Comparison of ENCODE assay signal across 29 cellular contexts in the genomic region with DNA sequence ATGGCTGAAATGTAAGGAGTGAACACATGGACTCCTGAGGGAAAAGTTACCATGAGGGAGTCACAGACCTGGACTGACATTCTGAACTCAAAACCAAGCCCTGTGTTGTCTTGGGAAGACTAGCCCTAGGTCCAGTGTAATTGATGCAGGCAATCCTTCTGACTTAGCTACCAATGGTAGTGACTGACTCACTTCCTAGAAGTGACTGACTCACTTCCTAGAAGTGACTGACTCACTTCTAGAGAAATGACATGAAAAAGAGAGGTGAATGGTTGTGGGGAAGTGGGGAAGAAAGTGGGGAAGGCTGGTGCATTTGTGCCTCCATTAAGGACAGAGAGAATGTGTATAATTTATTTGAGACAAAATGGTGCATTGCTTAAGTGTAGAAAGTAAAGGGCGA. TPM values are rescaled to one million over a fixed set of nuclear protein-coding genes. Genes with fewer than 3 reads are reported as not detected.
DNase-seq lines count a peak whose midpoint lies in the region; ATAC-seq, FAIRE-seq and TF ChIP-seq lines count a peak whose summit lies in the region.
"Had no signal": no experiment of that assay in that cellular context is flagged by ENCODE, and none has a peak within 500 bp of the region (broad histone marks: within the 10 kb centered on the region; RNA-seq: fewer than 3 reads in every experiment).

No MANE protein-coding gene starts in this region.

- peak overlapping the region; percentile 29 for H3K4ac ChIP-seq in IMR-90 (ENCODE audit: low read depth, low read length)

- H3K18ac ChIP-seq in IMR-90 (ENCODE audit: low read depth, low read length), result peak overlapping the region; percentile 50; the same call in 1 of the 2 replicates

- H2BK20ac ChIP-seq in IMR-90 (ENCODE audit: low read depth, low read length), result peak overlapping the region; percentile 84; the same call in 1 of the 2 replicates

- no TSS peak for BruUV-seq in IMR-90 (replicated peaks; lab: Mats Ljungman, UMichigan)

- 100% methylated on average over 1 of the region's 1 CpG; no CpG with 5 or more reads in 1 of the 2 experiments for WGBS in IMR-90 (ENCODE audit: extremely low coverage in 2 of 2, insufficient read length in 1 of 2), 2 experiments

- H3K4me3 ChIP-seq in IMR-90 (ENCODE audit: insufficient read depth, low read depth, low read length) (no peak overlapping the region), astrocyte of the spinal cord (ENCODE audit: low read depth, low read length) (no peak overlapping the region), keratinocyte (ENCODE audit: control insufficient read depth in 2 of 3, extremely low read depth in 1 of 3, insufficient read depth in 2 of 3, low read depth in 1 of 3, low read length in 3 of 3) (no peak overlapping the region), gastrocnemius medialis (no peak overlapping the region)
- H3K4me3 ChIP-seq: A549, upper lobe of right lung had no signal

- CTCF ChIA-PET in IMR-90 (lab: Yijun Ruan, JAX), result interaction anchor here (0.6 kb wide), 1 partner anchor 126 kb away, joined by 6 read pairs; no protein-coding TSS in a partner anchor

- peak overlapping the region; percentile 30; the same call in 1 of the 2 replicates for H4K5ac ChIP-seq in IMR-90 (ENCODE audit: low read depth, low read length)

- peaks cover 5% of the 10 kb centered on the region for H3K4me1 Mint-ChIP-seq in activated T-cell treated with anti-CD3 and anti-CD28 coated beads, Interleukin-2, amount 50 U/mL, for 24 hours (ENCODE audit: low read depth)
- H3K4me1 Mint-ChIP-seq: memory B cell; naive thymus-derived CD8-positive, alpha-beta T cell had no signal

- no peak for TF ChIP-seq RAD21 in IMR-90 (IDR thresholded peaks at IDR 0.05; ENCODE audit: low read length)

- in situ Hi-C loops in IMR-90 (cut with MboI; ENCODE audit: low sequenced_read_pairs), result no loop called here
- in situ Hi-C loops in astrocyte of the spinal cord (cut with HindIII; ENCODE audit: low sequenced_read_pairs), result no loop called here
- in situ Hi-C loops in gastrocnemius medialis (cut with MboI; ENCODE audit: low sequenced_read_pairs in 4 of 4), result no loop called here

- H3K9me3 ChIP-seq in IMR-90 (ENCODE audit: control insufficient read depth, insufficient read depth, low read length) (peaks cover 3% of the 10 kb centered on the region; the same call in 1 of the 2 replicates), keratinocyte (ENCODE audit: control insufficient read depth, low read depth, low read length) (no peaks in the 10 kb centered on the region), gastrocnemius medialis (no peaks in the 10 kb centered on the region)
- H3K9me3 ChIP-seq: A549, BE2C, upper lobe of right lung had no signal

- no peaks in the 10 kb centered on the region for H3K79me2 ChIP-seq in keratinocyte (ENCODE audit: control insufficient read depth, insufficient read depth, low read length)

- FAIRE-seq in keratinocyte (lab: Jason Lieb, UNC), result peak; percentile 5
- FAIRE-seq: A549 had no signal

- H3K9ac ChIP-seq in IMR-90 (ENCODE audit: low read depth, low read length), result no peak overlapping the region
- H3K9ac ChIP-seq in keratinocyte (ENCODE audit: control insufficient read depth, extremely low read depth, insufficient read depth, low read length), result no peak overlapping the region

- peaks cover 15% of the 10 kb centered on the region for H3K27me3 Mint-ChIP-seq in activated T-cell treated with anti-CD3 and anti-CD28 coated beads, Interleukin-2, amount 50 U/mL, for 24 hours

- peak overlapping the region; percentile 44; the same call in 1 of the 2 replicates for H2BK120ac ChIP-seq in IMR-90 (ENCODE audit: low read depth, low read length)

- H2AK5ac ChIP-seq in IMR-90 (ENCODE audit: low read depth, low read length), result no peak overlapping the region

- no peaks in the 10 kb centered on the region for H4K20me1 ChIP-seq in IMR-90 (ENCODE audit: insufficient read depth, low read length)
- no peaks in the 10 kb centered on the region for H4K20me1 ChIP-seq in keratinocyte (ENCODE audit: control insufficient read depth, extremely low read depth, insufficient read depth, low read length)

- H3K23ac ChIP-seq in IMR-90 (ENCODE audit: low read depth, low read length), result no peak overlapping the region

- no peak overlapping the region for H2AK9ac ChIP-seq in IMR-90 (replicated peaks; ENCODE audit: low read depth, low read length, poor library complexity)

- H3K4me2 ChIP-seq in IMR-90 (ENCODE audit: low read depth, low read length) (no peak overlapping the region), keratinocyte (ENCODE audit: control insufficient read depth, extremely low read depth, insufficient read depth, low read depth, low read length) (no peak overlapping the region)
- H3K4me2 ChIP-seq: A549 had no signal

- H3K36me3 ChIP-seq in IMR-90 (ENCODE audit: control insufficient read depth, insufficient read depth, low read length) (no peaks in the 10 kb centered on the region; the same call in 1 of the 2 replicates), keratinocyte (ENCODE audit: control insufficient read depth in 2 of 2, extremely low read depth in 1 of 2, insufficient read depth in 2 of 2, low read length in 2 of 2) (no peaks in the 10 kb centered on the region), gastrocnemius medialis (no peaks in the 10 kb centered on the region)
- H3K36me3 ChIP-seq: BE2C, upper lobe of right lung had no signal

- no peak for DNase-seq in activated T-cell treated with anti-CD3 and anti-CD28 coated beads, Interleukin-2, amount 50 U/mL, for 24 hours
- no peak for DNase-seq in activated T-cell treated with anti-CD3 and anti-CD28 coated beads, Interleukin-2, amount 50 U/mL, for 1 hour
- peak; percentile 56 for DNase-seq in IMR-90
- peak; percentile 12 for DNase-seq in astrocyte of the spinal cord (ENCODE audit: low read depth, low spot score)
- no peak for DNase-seq in keratinocyte (ENCODE audit: low read depth, low spot score)
- no peak for DNase-seq in ureter (ENCODE audit: low spot score)
- no peak for DNase-seq in gastrocnemius medialis
- DNase-seq: activated CD4-positive, alpha-beta T cell treated with anti-CD3 and anti-CD28 coated beads for 1 hour; activated naive CD4-positive, alpha-beta T cell; anterior cingulate cortex; BE2C; COR-L47; DMS79; KBM-7; kidney glomerular epithelial cell; naive thymus-derived CD8-positive, alpha-beta T cell; NCI-H1048; NCI-H2029; NCI-H2227 treated with DMSO at 0.1 percent for 48 hours; NCI-H774; right cardiac atrium; SHP77; upper lobe of right lung had no signal

- POLR2A ChIA-PET in IMR-90 (lab: Charles Lee; ENCODE audit: unreplicated experiment), result no interaction called here

- H2AFZ ChIP-seq in IMR-90 (replicated peaks; ENCODE audit: low read length, poor library complexity), result no peak overlapping the region
- no peak overlapping the region for H2AFZ ChIP-seq in keratinocyte (ENCODE audit: control insufficient read depth, low read length)

- H3K36me3 Mint-ChIP-seq in activated T-cell treated with anti-CD3 and anti-CD28 coated beads, Interleukin-2, amount 50 U/mL, for 24 hours (ENCODE audit: low read depth), result no peaks in the 10 kb centered on the region

- ATAC-seq in IMR-90 (ENCODE audit: low read depth), result 0 out of 2 replicates have a peak, but pooled peaks have one; percentile 35
- no peak for ATAC-seq in gastrocnemius medialis
- ATAC-seq in GM18861 (IDR thresholded peaks at IDR 0.05; ENCODE audit: unreplicated experiment), result no peak
- ATAC-seq: A549; HCT116; naive thymus-derived CD8-positive, alpha-beta T cell; right cardiac atrium; upper lobe of right lung had no signal

- TF ChIP-seq POLR2A in IMR-90 (IDR thresholded peaks at IDR 0.05; ENCODE audit: low read depth, low read length) (no peak), gastrocnemius medialis (IDR thresholded peaks at IDR 0.05) (no peak)

- no peak overlapping the region for H3K56ac ChIP-seq in IMR-90 (ENCODE audit: extremely low read depth, insufficient read depth, low read length)

- TF ChIP-seq CTCF in IMR-90 (conservative IDR thresholded peaks at IDR 0.05; ENCODE audit: low read depth, low read length), result no peak
- TF ChIP-seq CTCF in astrocyte of the spinal cord (IDR thresholded peaks at IDR 0.05; ENCODE audit: low read depth, low read length), result no peak
- no peak for TF ChIP-seq CTCF in keratinocyte (optimal IDR thresholded peaks at IDR 0.05 in 1 of 3, IDR thresholded peaks at IDR 0.05 in 1 of 3, conservative IDR thresholded peaks at IDR 0.05 in 1 of 3; ENCODE audit: extremely low read depth in 1 of 3, insufficient read depth in 2 of 3, low read length in 3 of 3)
- TF ChIP-seq CTCF in gastrocnemius medialis (IDR thresholded peaks at IDR 0.05 in 4 of 5, conservative IDR thresholded peaks at IDR 0.05 in 1 of 5), result no peak

- no peak overlapping the region for H3K4me3 Mint-ChIP-seq in activated T-cell treated with anti-CD3 and anti-CD28 coated beads, Interleukin-2, amount 50 U/mL, for 24 hours
- H3K4me3 Mint-ChIP-seq: memory B cell; naive thymus-derived CD8-positive, alpha-beta T cell had no signal

- H3K9me1 ChIP-seq in IMR-90 (ENCODE audit: insufficient read depth, low read length), result 0 out of 2 replicates have a peak, but pooled peaks cover 3% of the 10 kb centered on the region
- H3K9me1 ChIP-seq in keratinocyte (ENCODE audit: control insufficient read depth, extremely low read depth, insufficient read depth, low read length), result no peaks in the 10 kb centered on the region

- peak overlapping the region in 1 of 2 experiments; percentile 63; a peak in 1 of 4 replicates for H4K8ac ChIP-seq in IMR-90 (ENCODE audit: low read depth in 2 of 2, low read length in 2 of 2)

- no peak overlapping the region for H3K14ac ChIP-seq in IMR-90 (replicated peaks; ENCODE audit: low read depth, low read length)

- 0 out of 3 replicates have a peak overlapping the region, but pooled peaks have one; percentile 2 for H2BK15ac ChIP-seq in IMR-90 (ENCODE audit: low read depth, low read length)

- H3K79me1 ChIP-seq in IMR-90 (ENCODE audit: low read depth in 1 of 2, low read length in 2 of 2), result no peaks in the 10 kb centered on the region

- no peak overlapping the region for H4K91ac ChIP-seq in IMR-90 (ENCODE audit: insufficient read depth, low read depth, low read length)

- H3K9me3 Mint-ChIP-seq in activated T-cell treated with anti-CD3 and anti-CD28 coated beads, Interleukin-2, amount 50 U/mL, for 24 hours, result peaks cover 10% of the 10 kb centered on the region

- intact Hi-C loops in IMR-90 (cut with micrococcal nuclease) (no loop called here), gastrocnemius medialis (cut with DNase I; ENCODE audit: low total_unique reads) (no loop called here)

- peak overlapping the region; percentile 23 for H3K27ac Mint-ChIP-seq in activated T-cell treated with anti-CD3 and anti-CD28 coated beads, Interleukin-2, amount 50 U/mL, for 24 hours
- H3K27ac Mint-ChIP-seq: memory B cell; naive thymus-derived CD8-positive, alpha-beta T cell had no signal

- no peak overlapping the region for H2BK5ac ChIP-seq in IMR-90 (ENCODE audit: low read depth, low read length, poor library complexity, severe bottlenecking)

- H3K27me3 ChIP-seq in IMR-90 (ENCODE audit: control insufficient read depth, insufficient read depth, low read length) (no peaks in the 10 kb centered on the region), keratinocyte (ENCODE audit: control insufficient read depth, extremely low read depth, insufficient read depth, low read length) (no peaks in the 10 kb centered on the region), gastrocnemius medialis (no peaks in the 10 kb centered on the region)
- H3K27me3 ChIP-seq: BE2C, upper lobe of right lung had no signal

- dilution Hi-C loops in IMR-90 (cut with HindIII; ENCODE audit: low sequenced_read_pairs, unreplicated experiment) (no loop called here), keratinocyte (cut with MboI; ENCODE audit: extremely low pct_ligation_motif_present, low sequenced_read_pairs) (no loop called here)

- H3K27ac ChIP-seq in IMR-90 (ENCODE audit: insufficient read depth, low read length), result no peak overlapping the region
- no peak overlapping the region for H3K27ac ChIP-seq in keratinocyte (ENCODE audit: control insufficient read depth, insufficient read depth, low read length)
- H3K27ac ChIP-seq in gastrocnemius medialis, result no peak overlapping the region
- H3K27ac ChIP-seq: A549, upper lobe of right lung had no signal

- peaks cover 7% of the 10 kb centered on the region for H3K4me1 ChIP-seq in IMR-90 (ENCODE audit: control insufficient read depth, insufficient read depth, low read length)
- no peaks in the 10 kb centered on the region for H3K4me1 ChIP-seq in keratinocyte (ENCODE audit: control insufficient read depth, extremely low read depth, insufficient read depth, low read length)
- no peaks in the 10 kb centered on the region for H3K4me1 ChIP-seq in gastrocnemius medialis
- H3K4me1 ChIP-seq: A549, BE2C, upper lobe of right lung had no signal

RNA-seq across cellular contexts. Expression of gene EDNRB, which starts 49.9 kb away (rescaled TPM):
- total RNA-seq in IMR-90 (2012; rRNA removed) (under 0.01 and 0.28 TPM in 2 replicates), ureter (72.7 TPM), gastrocnemius medialis (10 to 100 TPM; 13.6 to 35.1 (median 20.1) TPM)
- polyA plus RNA-seq in IMR-90 (2012; rRNA removed) (0.07 and 0.09 TPM in 2 replicates), keratinocyte (0.01 to 0.03 TPM in 2 of 3 replicates, not detected in the other)
- polyA plus RNA-seq in IMR-90 (2012; cell fraction: cytosol; rRNA removed), result 0.15 TPM in 1 of 2 replicates, not detected in the other
- 0.07 and 0.19 TPM in 2 replicates for polyA plus RNA-seq in IMR-90 (2012; cell fraction: nucleus; rRNA removed; ENCODE audit: low replicate concordance)
- polyA plus RNA-seq in keratinocyte (2011; ENCODE audit: low read depth), result not detected
- polyA plus RNA-seq in keratinocyte (2011; cell fraction: cytosol; rRNA removed), result 0.05 and 0.06 TPM in 2 replicates
- polyA plus RNA-seq in keratinocyte (2011; cell fraction: nucleus; rRNA removed), result 0.03 and 0.05 TPM in 2 replicates
- polyA plus RNA-seq in keratinocyte (2012; ENCODE audit: low replicate concordance), result 0.07 TPM in 1 of 2 replicates, not detected in the other
- polyA minus RNA-seq in keratinocyte, result not detected in 3 replicates
- polyA minus RNA-seq in keratinocyte (2011; cell fraction: cytosol; rRNA and poly(A)+ RNA removed), result not detected
- not detected in 2 replicates for polyA minus RNA-seq in keratinocyte (2011; cell fraction: nucleus; rRNA and poly(A)+ RNA removed)
- total RNA-seq: naive thymus-derived CD8-positive, alpha-beta T cell; OCI-LY7; osteocyte had no signal
- polyA plus RNA-seq: A549; naive thymus-derived CD8-positive, alpha-beta T cell had no signal

Comparison
In these comparisons a context has a peak if more than half of its experiments do, and no peak if none do; other contexts are left out.
1. DNase-seq: peak in IMR-90 (single experiment) and astrocyte of the spinal cord (single experiment); none in activated T-cell treated with anti-CD3 and anti-CD28 coated beads, Interleukin-2, amount 50 U/mL, for 24 hours (single experiment), activated T-cell treated with anti-CD3 and anti-CD28 coated beads, Interleukin-2, amount 50 U/mL, for 1 hour (single experiment), keratinocyte (single experiment), ureter (single experiment) and gastrocnemius medialis (0 of 2).
2. RNA of gene EDNRB, which starts 49.9 kb away (total RNA-seq): 72.7 TPM in ureter (single experiment) and 13.6 to 35.1 TPM in gastrocnemius medialis; under 0.01 to 0.28 TPM in IMR-90; every median in the first group is over 10 times any median in the second.